In the genomic region with DNA sequence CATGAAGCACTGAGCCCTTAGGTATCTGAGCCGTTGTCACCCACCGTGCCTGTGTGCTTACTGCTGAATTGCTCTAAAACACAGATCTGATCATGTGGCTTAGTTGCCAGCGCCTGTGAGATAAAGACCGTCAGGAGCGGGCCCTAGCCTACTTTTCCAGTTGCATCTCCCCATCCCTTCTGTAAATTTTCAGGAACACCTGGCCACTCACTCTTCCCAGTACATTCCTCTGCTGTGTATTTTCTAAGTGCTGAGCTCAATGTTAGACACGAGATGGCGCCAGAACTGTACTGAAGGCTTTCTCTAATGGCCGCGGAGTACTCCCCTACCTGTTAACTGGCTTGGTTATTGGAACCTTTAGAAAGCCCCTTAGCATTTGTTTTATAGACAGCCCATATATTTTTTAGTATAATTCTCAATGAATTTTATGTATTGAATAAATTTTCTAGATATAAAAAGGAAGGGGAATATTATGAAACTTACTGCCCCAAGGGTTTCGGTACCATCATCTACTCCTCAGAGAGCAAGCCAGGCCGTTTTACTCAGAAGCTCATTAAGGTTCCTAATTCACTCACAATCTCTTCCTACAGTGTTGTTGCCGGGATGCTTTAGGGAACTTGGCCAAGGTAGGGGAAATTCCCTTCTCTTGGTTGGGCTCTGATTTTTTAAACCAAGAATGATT, we compare ENCODE assay signal across 8 cellular contexts. TPM values are rescaled to one million over a fixed set of nuclear protein-coding genes. Genes with fewer than 3 reads are reported as not detected.
A peak's percentile ranks its signal among the peaks of the same experiment; 100 is the strongest.
DNase-seq lines count a peak whose midpoint lies in the region; ATAC-seq and TF ChIP-seq lines count a peak whose summit lies in the region.

No MANE protein-coding gene starts in this region.

- H3K4me2 ChIP-seq in PC-9: peak overlapping the region; percentile 99

- H3K4me3 ChIP-seq in HUES48 (ENCODE audit: low read depth, low read length): peak overlapping the region; percentile 79; the same call in 1 of the 2 replicates
- peak overlapping the region; percentile 96; the same call in 1 of the 2 replicates for H3K4me3 ChIP-seq in PC-9
- H3K4me3 ChIP-seq in heart right ventricle: peak overlapping the region in 8 of 10 donors; percentile 48 to 77 (median 68)

- H4K20me1 ChIP-seq in PC-9 (ENCODE audit: insufficient read depth): no peaks in the 10 kb centered on the region

- intact Hi-C loops in PC-9 (cut with micrococcal nuclease; ENCODE audit: unreplicated experiment): loop anchor here (1.0 to 5.0 kb wide), 9 partner anchors 121 to 1024 kb away; partner anchors contain the start of genes LSM3 and XPC
- intact Hi-C loops in heart right ventricle (cut with DNase I): loop anchor here (1.0 to 10.0 kb wide), 11 partner anchors 216 to 571 kb away; partner anchors contain the start of genes CHCHD4 (in 5 of the 10), LSM3 (in 3 of the 10), XPC (in 3 of the 10) and TMEM43 (in 1 of the 10)

- WGBS in heart right ventricle, 2 donors: 21 to 22% methylated on average over 12 of the region's 12 CpGs

- H3K9me3 ChIP-seq in HUES48 (ENCODE audit: control insufficient read depth, insufficient read depth, low read length) (peaks cover 15% of the 10 kb centered on the region), PC-9 (ENCODE audit: insufficient read depth, low read depth) (peaks cover 13% of the 10 kb centered on the region), heart right ventricle (peaks cover 0 to 31% (median 12%) of the 10 kb centered on the region in 11 donors)

- no peaks in the 10 kb centered on the region for H3K79me2 ChIP-seq in PC-9 (ENCODE audit: low read depth)

- H2AFZ ChIP-seq in PC-9: no peak overlapping the region

- H3K4me1 ChIP-seq in HUES48 (ENCODE audit: control insufficient read depth, insufficient read depth, low read length) (peaks cover 11% of the 10 kb centered on the region), PC-9 (replicated peaks; ENCODE audit: insufficient read depth) (peaks cover 9% of the 10 kb centered on the region; the same call in 1 of the 2 replicates), heart right ventricle (peaks cover 6 to 20% (median 14%) of the 10 kb centered on the region in 9 donors)

- H3K27me3 ChIP-seq in HUES48 (ENCODE audit: control insufficient read depth, insufficient read depth, low read length) (peaks cover 27% of the 10 kb centered on the region), PC-9 (ENCODE audit: insufficient read depth, low read depth) (no peaks in the 10 kb centered on the region), heart right ventricle (peaks cover 0 to 14% (median 0%) of the 10 kb centered on the region in 7 donors)

- ATAC-seq in heart right ventricle (peak; percentile 40 to 89 (median 70)), GM18511 (IDR thresholded peaks at IDR 0.05; ENCODE audit: unreplicated experiment) (no peak)

- no peaks in the 10 kb centered on the region for H3K9me2 ChIP-seq in PC-9 (ENCODE audit: insufficient read depth)

- no TSS peak for BruUV-seq in PC-9 (replicated peaks; lab: Mats Ljungman, UMichigan)

- POLR2A ChIA-PET in PC-9 (lab: Charles Lee; ENCODE audit: unreplicated experiment): interaction anchor here (0.6 kb wide), 1 partner anchor 267 kb away, joined by 5 read pairs; no protein-coding TSS in a partner anchor

- H3K36me3 ChIP-seq in HUES48 (ENCODE audit: control insufficient read depth, insufficient read depth, low read length): no peaks in the 10 kb centered on the region
- H3K36me3 ChIP-seq in PC-9 (ENCODE audit: low read depth): no peaks in the 10 kb centered on the region
- H3K36me3 ChIP-seq in heart right ventricle: peaks cover 0 to 3% (median 0%) of the 10 kb centered on the region in 9 donors

- TF ChIP-seq CTCF in PC-9 (conservative IDR thresholded peaks at IDR 0.05) (peak; percentile 94), heart right ventricle (IDR thresholded peaks at IDR 0.05) (peak; percentile 44 to 80 (median 72))

- H3K9me3 Mint-ChIP-seq in activated naive CD8-positive, alpha-beta T cell (ENCODE audit: low read depth): peaks cover 13% of the 10 kb centered on the region

- peaks cover 28% of the 10 kb centered on the region for H3K36me3 Mint-ChIP-seq in activated naive CD8-positive, alpha-beta T cell

- H3K9ac ChIP-seq in HUES48 (ENCODE audit: low read depth, low read length): no peak overlapping the region

- CTCF ChIA-PET in PC-9 (lab: Charles Lee): interaction anchor here (0.6 to 1.9 kb wide), 7 partner anchors 218 to 652 kb away, joined by 3 to 27 read pairs (median 4); partner anchors contain the start of genes LSM3 and XPC

- peaks cover 9% of the 10 kb centered on the region; the same call in 1 of the 2 replicates for H3F3A ChIP-seq in PC-9 (ENCODE audit: insufficient read depth, low read depth)

- H3K4me3 Mint-ChIP-seq in activated naive CD8-positive, alpha-beta T cell: peak overlapping the region; percentile 81

- no peak overlapping the region for H3K27ac Mint-ChIP-seq in activated naive CD8-positive, alpha-beta T cell

- DNase-seq in NCI-H1417 (lab: John Stamatoyannopoulos, UW): peak; percentile 29 to 75 (median 60)
- DNase-seq in NCI-H1417 treated with DMSO at 0.1 percent for 48 hours (lab: John Stamatoyannopoulos, UW): no peak
- DNase-seq in PC-9: peak; percentile 58 to 64
- peak in 1 of 2 donors; percentile 63 for DNase-seq in heart right ventricle
- peak; percentile 29 for DNase-seq in pulmonary artery endothelial cell (ENCODE audit: low read depth, low spot score)

- H3K27ac ChIP-seq in HUES48 (ENCODE audit: low read depth, low read length) (no peak overlapping the region), PC-9 (no peak overlapping the region), heart right ventricle (no peak overlapping the region)

- H3K27me3 Mint-ChIP-seq in activated naive CD8-positive, alpha-beta T cell: no peaks in the 10 kb centered on the region

- peaks cover 16% of the 10 kb centered on the region for H3K4me1 Mint-ChIP-seq in activated naive CD8-positive, alpha-beta T cell (ENCODE audit: low read depth)

RNA-seq across cellular contexts. Expression of gene WNT7A, which starts 16.7 kb away (rescaled TPM):
- total RNA-seq in PC-9 (2021) (4.7 and 6.3 TPM in 2 replicates), heart right ventricle (not detected), pulmonary artery endothelial cell (not detected in 2 replicates)
- not detected for polyA plus RNA-seq in heart right ventricle
